8 cellular contexts compared by ENCODE assay signal in the genomic region with DNA sequence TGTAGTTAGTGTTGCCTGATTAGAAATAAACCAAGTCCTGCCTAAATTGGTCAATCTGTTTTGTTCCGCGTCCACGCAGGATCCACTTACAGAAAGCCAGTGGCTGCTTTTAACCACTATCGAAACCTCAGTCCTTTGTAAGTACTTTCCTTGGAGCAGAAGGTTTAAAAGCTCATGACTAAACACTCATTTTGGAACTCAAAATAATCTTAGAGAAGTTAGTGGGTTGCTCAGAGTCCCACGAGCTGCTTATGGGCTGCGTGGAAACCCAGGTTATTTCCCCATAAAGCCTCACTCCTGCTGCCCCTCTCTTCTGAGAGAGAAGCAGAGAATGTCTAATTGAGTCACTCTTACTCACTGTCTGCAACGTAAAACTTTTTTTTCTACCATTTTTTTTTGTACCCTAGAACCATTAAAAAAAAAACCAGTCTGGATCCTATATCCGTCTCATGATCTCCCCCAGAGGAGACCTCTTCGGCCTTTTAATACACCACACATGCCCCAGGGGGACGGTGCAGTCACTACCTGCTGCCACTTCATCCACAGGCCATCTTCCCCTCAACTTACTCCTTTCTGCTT. TPM values are rescaled to one million over a fixed set of nuclear protein-coding genes. Genes with fewer than 3 reads are reported as not detected.
DNase-seq lines count a peak whose midpoint lies in the region; ATAC-seq and TF ChIP-seq lines count a peak whose summit lies in the region.
"Had no signal": no experiment of that assay in that cellular context is flagged by ENCODE, and none has a peak within 500 bp of the region (broad histone marks: within the 10 kb centered on the region; RNA-seq: fewer than 3 reads in every experiment).

No MANE protein-coding gene starts in this region.

- no peak overlapping the region for H3K27ac Mint-ChIP-seq in T-helper 2 cell treated with Interferon-gamma antibody and Interleukin-4, amounts not matched to agents 5 μg/mL and 100 μg/mL, for 36 hours

- no peak overlapping the region for H2BK12ac ChIP-seq in neuronal stem cell (ENCODE audit: low read length)

- no peak overlapping the region for H3K23ac ChIP-seq in neuronal stem cell (ENCODE audit: low read depth, low read length, poor library complexity)

- no peak overlapping the region for H2BK15ac ChIP-seq in neuronal stem cell (ENCODE audit: low read length)

- H3K4ac ChIP-seq in neuronal stem cell (ENCODE audit: low read length): no peak overlapping the region

- no peak overlapping the region for H2BK5ac ChIP-seq in neuronal stem cell (ENCODE audit: low read length)

- H4K91ac ChIP-seq in neuronal stem cell (ENCODE audit: low read depth, low read length, poor library complexity): no peak overlapping the region

- WGBS in neuronal stem cell (ENCODE audit: extremely low coverage in 2 of 2, insufficient read length in 2 of 2, insufficient replicate concordance in 1 of 2), 2 donors: no CpG with 5 or more reads among the region's 10 CpGs

- H3K27ac ChIP-seq in RWPE2 (ENCODE audit: poor library complexity, severe bottlenecking) (peak overlapping the region; percentile 92), neuronal stem cell (replicated peaks; ENCODE audit: low read length) (no peak overlapping the region)

- no peak overlapping the region for H4K8ac ChIP-seq in neuronal stem cell (ENCODE audit: low read depth, low read length)

- no peaks in the 10 kb centered on the region for H3K9me3 Mint-ChIP-seq in T-helper 2 cell treated with Interferon-gamma antibody and Interleukin-4, amounts not matched to agents 5 μg/mL and 100 μg/mL, for 36 hours

- DNase-seq in RWPE2 (ENCODE audit: low spot score) (no peak), AG08395 (ENCODE audit: low spot score) (no peak), neuronal stem cell (ENCODE audit: low spot score) (no peak)
- no peak for DNase-seq in T-helper 2 cell treated with Interferon-gamma antibody and Interleukin-4, amounts not matched to agents 5 μg/mL and 100 μg/mL, for 36 hours (ENCODE audit: low spot score)
- DNase-seq: activated naive CD4-positive, alpha-beta T cell treated with Interleukin-2 at 50 U/mL for 16 hours had no signal

- H3K4me3 ChIP-seq in RWPE2 (ENCODE audit: severe bottlenecking): no peak overlapping the region
- peak overlapping the region; percentile 51 for H3K4me3 ChIP-seq in skeletal muscle satellite cell (ENCODE audit: low read length)
- H3K4me3 ChIP-seq in neuronal stem cell (ENCODE audit: low read length in 2 of 2): no peak overlapping the region

- no peak overlapping the region for H3K18ac ChIP-seq in neuronal stem cell (ENCODE audit: low read length)

- peak overlapping the region; percentile 39 for H3K9ac ChIP-seq in skeletal muscle satellite cell (ENCODE audit: low read depth, low read length)
- no peak overlapping the region for H3K9ac ChIP-seq in neuronal stem cell (ENCODE audit: low read depth, low read length, poor library complexity)

- no peaks in the 10 kb centered on the region for H3K36me3 Mint-ChIP-seq in T-helper 2 cell treated with Interferon-gamma antibody and Interleukin-4, amounts not matched to agents 5 μg/mL and 100 μg/mL, for 36 hours (ENCODE audit: low read depth)

- H3K27me3 ChIP-seq in RWPE2 (ENCODE audit: insufficient read depth, poor library complexity, severe bottlenecking) (no peaks in the 10 kb centered on the region), skeletal muscle satellite cell (ENCODE audit: control insufficient read depth, insufficient read depth, low read length) (no peaks in the 10 kb centered on the region), neuronal stem cell (ENCODE audit: control insufficient read depth in 3 of 3, insufficient read depth in 3 of 3, low read depth in 1 of 3, low read length in 3 of 3) (no peaks in the 10 kb centered on the region)

- no peaks in the 10 kb centered on the region for H3K79me1 ChIP-seq in neuronal stem cell (ENCODE audit: low read depth, low read length)

- H3K9me3 ChIP-seq in RWPE2 (ENCODE audit: severe bottlenecking): no peaks in the 10 kb centered on the region
- H3K9me3 ChIP-seq in skeletal muscle satellite cell (replicated peaks; ENCODE audit: low read length): no peaks in the 10 kb centered on the region
- H3K9me3 ChIP-seq in neuronal stem cell (replicated peaks in 1 of 2; ENCODE audit: control insufficient read depth in 2 of 2, insufficient read depth in 1 of 2, low read depth in 1 of 2, low read length in 2 of 2): peaks cover 0 to 11% of the 10 kb centered on the region in 2 donors

- peaks cover 4% of the 10 kb centered on the region for H3K4me1 Mint-ChIP-seq in T-helper 2 cell treated with Interferon-gamma antibody and Interleukin-4, amounts not matched to agents 5 μg/mL and 100 μg/mL, for 36 hours (ENCODE audit: low read depth)

- H3K4me1 ChIP-seq in RWPE2 (ENCODE audit: insufficient read depth, poor library complexity, severe bottlenecking) (peaks cover 84% of the 10 kb centered on the region), skeletal muscle satellite cell (ENCODE audit: control insufficient read depth, insufficient read depth, low read length) (peaks cover 78% of the 10 kb centered on the region), neuronal stem cell (ENCODE audit: control insufficient read depth in 2 of 2, insufficient read depth in 1 of 2, low read depth in 1 of 2, low read length in 2 of 2) (peaks cover 2 to 26% of the 10 kb centered on the region in 2 donors)

- no peak overlapping the region for H3K4me3 Mint-ChIP-seq in T-helper 2 cell treated with Interferon-gamma antibody and Interleukin-4, amounts not matched to agents 5 μg/mL and 100 μg/mL, for 36 hours

- H2BK120ac ChIP-seq in neuronal stem cell (ENCODE audit: low read depth, low read length): no peak overlapping the region

- H3K27me3 Mint-ChIP-seq in T-helper 2 cell treated with Interferon-gamma antibody and Interleukin-4, amounts not matched to agents 5 μg/mL and 100 μg/mL, for 36 hours (ENCODE audit: low read depth): peaks cover 5% of the 10 kb centered on the region

- H3K4me2 ChIP-seq in skeletal muscle satellite cell (ENCODE audit: low read length): peak overlapping the region; percentile 74
- no peak overlapping the region for H3K4me2 ChIP-seq in neuronal stem cell (ENCODE audit: insufficient read depth, low read length, poor library complexity, severe bottlenecking)

- TF ChIP-seq CTCF in RWPE2 (IDR thresholded peaks at IDR 0.05; ENCODE audit: poor library complexity, severe bottlenecking): no peak

- H3K36me3 ChIP-seq in RWPE2 (ENCODE audit: low read depth) (peaks cover 67% of the 10 kb centered on the region), skeletal muscle satellite cell (ENCODE audit: insufficient read depth, low read length) (peaks cover 17% of the 10 kb centered on the region), neuronal stem cell (replicated peaks in 1 of 2; ENCODE audit: control insufficient read depth in 2 of 2, insufficient read depth in 2 of 2, low read length in 2 of 2) (peaks cover 0 to 74% of the 10 kb centered on the region in 2 donors)

- H2AFZ ChIP-seq in neuronal stem cell (ENCODE audit: low read length): no peak overlapping the region

- ATAC-seq in GM19023 (IDR thresholded peaks at IDR 0.05; ENCODE audit: unreplicated experiment): peak; percentile 73
- peak; percentile 56 for ATAC-seq in HG02870 (IDR thresholded peaks at IDR 0.05; ENCODE audit: unreplicated experiment)
- ATAC-seq in RWPE2 (ENCODE audit: low read depth): no peak

- no peak overlapping the region for H3K14ac ChIP-seq in neuronal stem cell (ENCODE audit: low read length)

- no peak overlapping the region for H2AK5ac ChIP-seq in neuronal stem cell (ENCODE audit: low read depth, low read length)

RNA-seq across cellular contexts. Expression of a gene that starts 7.5 kb away (rescaled TPM):
- total RNA-seq in skeletal muscle satellite cell (2012; rRNA removed): 57.0 and 75.8 TPM in 2 replicates
- polyA plus RNA-seq in neuronal stem cell (2013, experiment 1 of 2): 313 TPM
- 331 TPM for polyA plus RNA-seq in neuronal stem cell (2013, experiment 2 of 2)
